ENCODE assay signal across 24 cellular contexts in genomic region chr5:54194326-54194725, GRCh38.
DNase-seq lines count a peak whose midpoint lies in the region; ATAC-seq, FAIRE-seq and TF ChIP-seq lines count a peak whose summit lies in the region.
"Had no signal": no experiment of that assay in that cellular context is flagged by ENCODE, and none has a peak within 500 bp of the region (broad histone marks: within the 10 kb centered on the region; RNA-seq: fewer than 3 reads in every experiment).

No MANE protein-coding gene starts in this region.

- H3K4me1 ChIP-seq in adipocyte (ENCODE audit: control insufficient read depth, insufficient read depth, low read length), result peaks cover 8% of the 10 kb centered on the region
- H3K4me1 ChIP-seq in ascending aorta, result peaks cover 0 to 3% of the 10 kb centered on the region in 2 donors
- H3K4me1 ChIP-seq: BLaER1 treated with 17β-estradiol and CSF1 and Interleukin-3, amounts not matched to agents 10 nM and 100 nM; Caco-2 had no signal

- ATAC-seq in GM18868 (IDR thresholded peaks at IDR 0.05; ENCODE audit: unreplicated experiment), result peak; percentile 63

- no peak for DNase-seq in GM12892 (ENCODE audit: insufficient read length)
- DNase-seq in adipocyte (ENCODE audit: low read depth), result peak; percentile 50
- DNase-seq in germinal center (ENCODE audit: low spot score), result peak; percentile 8
- no peak for DNase-seq in DMS153 treated with DMSO at 0.1 percent for 48 hours (lab: John Stamatoyannopoulos, UW; ENCODE audit: unreplicated experiment)
- DNase-seq in stimulated activated CD4-positive, alpha-beta T cell treated with anti-CD3 and anti-CD28 coated beads, Interleukin-1b, Interleukin-23, amount 100 ng/mL, for 48 hours, result no peak
- DNase-seq in SIG-M5 (lab: John Stamatoyannopoulos, UW), result no peak
- DNase-seq in ascending aorta (ENCODE audit: low spot score in 2 of 2), result no peak
- DNase-seq: Caco-2; CD4-positive, alpha-beta memory T cell; GDM1; GOT3; HCEC 1CT; KBM-7; MM.1S; NCI-H1092; NCI-H1436 treated with DMSO at 0.1 percent for 48 hours; NCI-H1930; NCI-H2227 treated with DMSO at 0.1 percent for 48 hours; NCI-H510A; OCI-M1 had no signal

- no peak overlapping the region for H3K27ac ChIP-seq in ascending aorta
- H3K27ac ChIP-seq: BLaER1 treated with 17β-estradiol and CSF1 and Interleukin-3, amounts not matched to agents 10 nM and 100 nM; SK-N-MC had no signal

- no peak for TF ChIP-seq CTCF in ascending aorta (IDR thresholded peaks at IDR 0.05)

- TF ChIP-seq POLR2A in GM12892 (IDR thresholded peaks at IDR 0.05; ENCODE audit: low read depth, low read length), result no peak

- intact Hi-C loops in ascending aorta (cut with DNase I), result no loop called here

- no peak overlapping the region for H3K9ac ChIP-seq in adipocyte (ENCODE audit: low read length)
- H3K9ac ChIP-seq: BLaER1 treated with 17β-estradiol and CSF1 and Interleukin-3, amounts not matched to agents 10 nM and 100 nM had no signal

- FAIRE-seq in GM12892 (lab: Jason Lieb, UNC), result peak; percentile 30
- FAIRE-seq: RCC 7860 had no signal

- H3K27me3 ChIP-seq in adipocyte (replicated peaks; ENCODE audit: control insufficient read depth, insufficient read depth, low read length), result no peaks in the 10 kb centered on the region
- H3K27me3 ChIP-seq in ascending aorta, result no peaks in the 10 kb centered on the region
- H3K27me3 ChIP-seq: BLaER1 treated with 17β-estradiol and CSF1 and Interleukin-3, amounts not matched to agents 10 nM and 100 nM had no signal

- no peak overlapping the region for H3K4me3 ChIP-seq in adipocyte (ENCODE audit: low read length)
- no peak overlapping the region for H3K4me3 ChIP-seq in ascending aorta
- H3K4me3 ChIP-seq: BLaER1 treated with 17β-estradiol and CSF1 and Interleukin-3, amounts not matched to agents 10 nM and 100 nM; SK-N-MC had no signal

- H3K9me3 ChIP-seq in adipocyte (ENCODE audit: control insufficient read depth, low read length) (no peaks in the 10 kb centered on the region), ascending aorta (no peaks in the 10 kb centered on the region)
- H3K9me3 ChIP-seq: Caco-2 had no signal

- H3K36me3 ChIP-seq in adipocyte (ENCODE audit: control insufficient read depth, insufficient read depth, low read length, severe bottlenecking), result no peaks in the 10 kb centered on the region
- no peaks in the 10 kb centered on the region for H3K36me3 ChIP-seq in ascending aorta

Comparison
In these comparisons a context has a peak if more than half of its experiments do, and no peak if none do; other contexts are left out.
1. DNase-seq: peak in adipocyte (single experiment) and germinal center (single experiment); none in GM12892 (single experiment), DMS153 treated with DMSO at 0.1 percent for 48 hours (single experiment), stimulated activated CD4-positive, alpha-beta T cell treated with anti-CD3 and anti-CD28 coated beads, Interleukin-1b, Interleukin-23, amount 100 ng/mL, for 48 hours (single experiment), SIG-M5 (single experiment) and ascending aorta (0 of 2).